8 cellular contexts compared by ENCODE assay signal in genomic region chr10:100184426-100185219, GRCh38.
DNase-seq lines count a peak whose midpoint lies in the region; ATAC-seq and TF ChIP-seq lines count a peak whose summit lies in the region.

No MANE protein-coding gene starts in this region.

- H4K20me1 ChIP-seq in DND-41 (ENCODE audit: insufficient read depth, low read length): peaks cover 10% of the 10 kb centered on the region

- H2AFZ ChIP-seq in DND-41 (ENCODE audit: low read depth, low read length): peak overlapping the region; percentile 95

- peak overlapping the region; percentile 77 to 86 for H3K4me3 ChIP-seq in DND-41 (ENCODE audit: low read depth in 1 of 2, low read length in 2 of 2)
- peak overlapping the region; percentile 76 to 91 for H3K4me3 ChIP-seq in neutrophil (ENCODE audit: low read depth in 1 of 2, low read length in 1 of 2)

- H3K36me3 ChIP-seq in DND-41 (ENCODE audit: insufficient read depth, low read length) (peaks cover 52% of the 10 kb centered on the region), neutrophil (peaks cover 11% of the 10 kb centered on the region)

- TF ChIP-seq CTCF in DND-41 (IDR thresholded peaks at IDR 0.05; ENCODE audit: borderline replicate concordance, extremely low read depth, low read length, poor library complexity, severe bottlenecking) (no peak), neutrophil (IDR thresholded peaks at IDR 0.05) (no peak)

- H3K9ac ChIP-seq in DND-41 (ENCODE audit: low read depth, low read length): peak overlapping the region; percentile 90

- peak overlapping the region; percentile 93 for H3K4me2 ChIP-seq in DND-41 (ENCODE audit: insufficient read depth, low read length)

- H3K4me1 ChIP-seq in DND-41 (ENCODE audit: insufficient read depth, low read length) (peaks cover 48% of the 10 kb centered on the region), neutrophil (ENCODE audit: control insufficient read depth in 1 of 2, insufficient read depth in 1 of 2, low read depth in 1 of 2, low read length in 1 of 2) (peaks cover 80 to 82% of the 10 kb centered on the region in 2 experiments)

- no peak for TF ChIP-seq POLR2A in erythroblast (IDR thresholded peaks at IDR 0.05; ENCODE audit: low read length)

- DNase-seq in DND-41: peak; percentile 46
- peak; percentile 74 to 78 for DNase-seq in erythroblast (lab: John Stamatoyannopoulos, UW)
- no peak for DNase-seq in activated effector memory CD4-positive, alpha-beta T cell treated with anti-CD3 and anti-CD28 coated beads, Interleukin-2, amount 50 U/mL, for 16 hours
- DNase-seq in stimulated activated CD4-positive, alpha-beta T cell treated with anti-CD3 and anti-CD28 coated beads, Interleukin-4, amount 100 ng/mL, for 1 hour: no peak
- DNase-seq in NCI-H2107 treated with DMSO at 0.1 percent for 48 hours (lab: John Stamatoyannopoulos, UW; ENCODE audit: unreplicated experiment): no peak

- H3K79me2 ChIP-seq in DND-41 (ENCODE audit: insufficient read depth, low read length): peaks cover 96% of the 10 kb centered on the region

- H3K9me3 ChIP-seq in DND-41 (ENCODE audit: insufficient read depth, low read length, severe bottlenecking): no peaks in the 10 kb centered on the region
- no peaks in the 10 kb centered on the region for H3K9me3 ChIP-seq in neutrophil

- H3K27ac ChIP-seq in DND-41 (ENCODE audit: low read length): peak overlapping the region; percentile 97
- H3K27ac ChIP-seq in neutrophil: peak overlapping the region; percentile 94

- ATAC-seq in DND-41 (ENCODE audit: insufficient read depth, low read depth) (peak; percentile 34), HG03064 (IDR thresholded peaks at IDR 0.05; ENCODE audit: low read depth, unreplicated experiment) (peak; percentile 14), SK-N-SH treated with all-trans-retinoic acid at 6 μM for 48 hours (peak; percentile 26)

- H3K27me3 ChIP-seq in DND-41 (ENCODE audit: insufficient read depth, low read length, poor library complexity) (no peaks in the 10 kb centered on the region), neutrophil (no peaks in the 10 kb centered on the region)

TF ChIP-seq in SK-N-SH treated with all-trans-retinoic acid at 6 μM for 48 hours, 23 proteins besides CTCF, POLR2A, EP300 and RAD21:
- TF ChIP-seq TOX (CRISPR knock-in tag; IDR thresholded peaks at IDR 0.05; ENCODE audit: borderline replicate concordance) (no peak), ZFP3 (CRISPR knock-in tag; IDR thresholded peaks at IDR 0.05) (no peak), PATZ1 (CRISPR knock-in tag; IDR thresholded peaks at IDR 0.05; ENCODE audit: borderline replicate concordance) (no peak), CSRNP3 (CRISPR knock-in tag; IDR thresholded peaks at IDR 0.05) (no peak), TCF4 (CRISPR knock-in tag; IDR thresholded peaks at IDR 0.05; ENCODE audit: borderline replicate concordance) (no peak), ZFP30 (CRISPR knock-in tag; IDR thresholded peaks at IDR 0.05) (no peak), CREB5 (CRISPR knock-in tag; IDR thresholded peaks at IDR 0.05; ENCODE audit: low read depth) (no peak), RARB (CRISPR knock-in tag; IDR thresholded peaks at IDR 0.05) (no peak), ISL1 (CRISPR knock-in tag; IDR thresholded peaks at IDR 0.05) (no peak), ESRRG (CRISPR knock-in tag; IDR thresholded peaks at IDR 0.05) (no peak), GLIS3 (CRISPR knock-in tag; IDR thresholded peaks at IDR 0.05) (no peak), SNAI2 (CRISPR knock-in tag; IDR thresholded peaks at IDR 0.05) (no peak), BACH2 (CRISPR knock-in tag; IDR thresholded peaks at IDR 0.05; ENCODE audit: borderline replicate concordance) (no peak), PPARA (CRISPR knock-in tag; IDR thresholded peaks at IDR 0.05; ENCODE audit: borderline replicate concordance) (no peak), ZC3H10 (CRISPR knock-in tag; IDR thresholded peaks at IDR 0.05) (no peak), ZNF8 (CRISPR knock-in tag; IDR thresholded peaks at IDR 0.05) (no peak), OSR1 (CRISPR knock-in tag; IDR thresholded peaks at IDR 0.05) (no peak)
- TF ChIP-seq, protein P1, sequence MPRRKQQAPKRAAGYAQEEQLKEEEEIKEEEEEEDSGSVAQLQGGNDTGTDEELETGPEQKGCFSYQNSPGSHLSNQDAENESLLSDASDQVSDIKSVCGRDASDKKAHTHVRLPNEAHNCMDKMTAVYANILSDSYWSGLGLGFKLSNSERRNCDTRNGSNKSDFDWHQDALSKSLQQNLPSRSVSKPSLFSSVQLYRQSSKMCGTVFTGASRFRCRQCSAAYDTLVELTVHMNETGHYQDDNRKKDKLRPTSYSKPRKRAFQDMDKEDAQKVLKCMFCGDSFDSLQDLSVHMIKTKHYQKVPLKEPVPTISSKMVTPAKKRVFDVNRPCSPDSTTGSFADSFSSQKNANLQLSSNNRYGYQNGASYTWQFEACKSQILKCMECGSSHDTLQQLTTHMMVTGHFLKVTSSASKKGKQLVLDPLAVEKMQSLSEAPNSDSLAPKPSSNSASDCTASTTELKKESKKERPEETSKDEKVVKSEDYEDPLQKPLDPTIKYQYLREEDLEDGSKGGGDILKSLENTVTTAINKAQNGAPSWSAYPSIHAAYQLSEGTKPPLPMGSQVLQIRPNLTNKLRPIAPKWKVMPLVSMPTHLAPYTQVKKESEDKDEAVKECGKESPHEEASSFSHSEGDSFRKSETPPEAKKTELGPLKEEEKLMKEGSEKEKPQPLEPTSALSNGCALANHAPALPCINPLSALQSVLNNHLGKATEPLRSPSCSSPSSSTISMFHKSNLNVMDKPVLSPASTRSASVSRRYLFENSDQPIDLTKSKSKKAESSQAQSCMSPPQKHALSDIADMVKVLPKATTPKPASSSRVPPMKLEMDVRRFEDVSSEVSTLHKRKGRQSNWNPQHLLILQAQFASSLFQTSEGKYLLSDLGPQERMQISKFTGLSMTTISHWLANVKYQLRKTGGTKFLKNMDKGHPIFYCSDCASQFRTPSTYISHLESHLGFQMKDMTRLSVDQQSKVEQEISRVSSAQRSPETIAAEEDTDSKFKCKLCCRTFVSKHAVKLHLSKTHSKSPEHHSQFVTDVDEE (CRISPR knock-in tag; IDR thresholded peaks at IDR 0.05): no peak
- TF ChIP-seq, protein P2, sequence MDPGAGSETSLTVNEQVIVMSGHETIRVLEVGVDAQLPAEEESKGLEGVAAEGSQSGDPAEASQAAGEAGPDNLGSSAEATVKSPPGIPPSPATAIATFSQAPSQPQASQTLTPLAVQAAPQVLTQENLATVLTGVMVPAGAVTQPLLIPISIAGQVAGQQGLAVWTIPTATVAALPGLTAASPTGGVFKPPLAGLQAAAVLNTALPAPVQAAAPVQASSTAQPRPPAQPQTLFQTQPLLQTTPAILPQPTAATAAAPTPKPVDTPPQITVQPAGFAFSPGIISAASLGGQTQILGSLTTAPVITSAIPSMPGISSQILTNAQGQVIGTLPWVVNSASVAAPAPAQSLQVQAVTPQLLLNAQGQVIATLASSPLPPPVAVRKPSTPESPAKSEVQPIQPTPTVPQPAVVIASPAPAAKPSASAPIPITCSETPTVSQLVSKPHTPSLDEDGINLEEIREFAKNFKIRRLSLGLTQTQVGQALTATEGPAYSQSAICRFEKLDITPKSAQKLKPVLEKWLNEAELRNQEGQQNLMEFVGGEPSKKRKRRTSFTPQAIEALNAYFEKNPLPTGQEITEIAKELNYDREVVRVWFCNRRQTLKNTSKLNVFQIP (CRISPR knock-in tag; IDR thresholded peaks at IDR 0.05; ENCODE audit: borderline replicate concordance, low read depth): no peak

Comparison
In these comparisons a context has a peak if more than half of its experiments do, and no peak if none do; other contexts are left out.
1. DNase-seq: peak in DND-41 (single experiment) and erythroblast (2 of 2); none in activated effector memory CD4-positive, alpha-beta T cell treated with anti-CD3 and anti-CD28 coated beads, Interleukin-2, amount 50 U/mL, for 16 hours (single experiment), stimulated activated CD4-positive, alpha-beta T cell treated with anti-CD3 and anti-CD28 coated beads, Interleukin-4, amount 100 ng/mL, for 1 hour (single experiment) and NCI-H2107 treated with DMSO at 0.1 percent for 48 hours (single experiment).
2. Peak in every context shown above with its lines, with median percentiles within 50 percentile points of each other: ATAC-seq.